ENCODE assay signal across 1 cellular context in the genomic region with DNA sequence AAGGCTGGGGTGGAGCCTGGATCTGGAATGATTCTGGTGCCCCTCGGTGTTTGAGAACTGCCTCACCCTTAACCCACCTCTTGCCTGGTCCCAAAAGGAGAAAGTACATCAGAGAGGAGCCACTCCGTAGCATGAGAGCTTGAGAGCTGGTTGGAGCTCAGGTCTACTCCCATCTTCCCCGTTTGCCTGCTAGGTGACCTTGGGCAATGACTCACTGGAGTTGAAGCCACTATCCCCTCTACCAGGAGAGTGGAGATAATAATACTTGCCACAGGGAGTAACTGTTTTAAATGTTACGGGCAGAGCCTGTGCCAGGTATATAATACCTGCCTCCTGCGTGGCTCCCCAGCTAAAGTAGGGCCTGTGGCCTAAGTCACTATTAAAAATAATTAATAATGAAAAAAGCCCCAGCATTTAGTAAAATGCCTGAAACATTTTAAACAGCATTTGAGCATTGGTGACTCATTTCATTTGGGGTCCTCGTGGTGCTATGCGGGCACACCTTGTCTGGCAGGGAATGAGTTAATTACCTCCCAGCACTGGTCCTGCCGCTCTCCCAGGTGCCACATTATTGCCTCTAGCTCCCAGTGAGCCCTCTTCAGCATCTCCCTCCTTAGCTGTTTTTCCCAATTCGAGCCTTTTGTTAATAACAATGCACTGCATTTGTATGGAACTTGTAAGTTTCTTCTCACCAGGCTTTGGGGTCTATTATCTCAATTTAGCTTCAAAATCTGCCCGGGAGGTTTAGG.
TF ChIP-seq lines count a peak whose summit lies in the region.

No MANE protein-coding gene starts in this region.

TF ChIP-seq in K562, 482 proteins besides CTCF, POLR2A, EP300 and RAD21 (continued from another document):
- TF ChIP-seq, protein P1, sequence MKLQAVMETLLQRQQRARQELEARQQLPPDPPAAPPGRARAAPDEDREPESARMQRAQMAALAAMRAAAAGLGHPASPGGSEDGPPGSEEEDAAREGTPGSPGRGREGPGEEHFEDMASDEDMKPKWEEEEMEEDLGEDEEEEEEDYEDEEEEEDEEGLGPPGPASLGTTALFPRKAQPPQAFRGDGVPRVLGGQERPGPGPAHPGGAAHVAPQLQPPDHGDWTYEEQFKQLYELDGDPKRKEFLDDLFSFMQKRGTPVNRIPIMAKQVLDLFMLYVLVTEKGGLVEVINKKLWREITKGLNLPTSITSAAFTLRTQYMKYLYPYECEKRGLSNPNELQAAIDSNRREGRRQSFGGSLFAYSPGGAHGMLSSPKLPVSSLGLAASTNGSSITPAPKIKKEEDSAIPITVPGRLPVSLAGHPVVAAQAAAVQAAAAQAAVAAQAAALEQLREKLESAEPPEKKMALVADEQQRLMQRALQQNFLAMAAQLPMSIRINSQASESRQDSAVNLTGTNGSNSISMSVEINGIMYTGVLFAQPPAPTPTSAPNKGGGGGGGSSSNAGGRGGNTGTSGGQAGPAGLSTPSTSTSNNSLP (IDR thresholded peaks at IDR 0.05; ENCODE audit: borderline replicate concordance, low read depth, low read length) = no peak
- TF ChIP-seq MEF2D (tag; conservative IDR thresholded peaks at IDR 0.05; ENCODE audit: low read depth) (no peak), CBFA2T3 (IDR thresholded peaks at IDR 0.05) (peak; percentile 16; the same call in 1 of the 2 replicates), MAFF (IDR thresholded peaks at IDR 0.05; ENCODE audit: low read length) (no peak), ZNF124 (CRISPR knock-in tag; IDR thresholded peaks at IDR 0.05) (no peak), TCF3 (CRISPR knock-in tag; IDR thresholded peaks at IDR 0.05) (peak; percentile 21; the same call in 1 of the 2 replicates), ARID1B (IDR thresholded peaks at IDR 0.05) (peak; percentile 26; the same call in 1 of the 2 replicates), FOXA3 (CRISPR knock-in tag; conservative IDR thresholded peaks at IDR 0.05 in 1 of 2, IDR thresholded peaks at IDR 0.05 in 1 of 2) (no peak), ESRRA (IDR thresholded peaks at IDR 0.05; ENCODE audit: borderline replicate concordance, low read depth) (peak; percentile 67), ILF3 (IDR thresholded peaks at IDR 0.05; ENCODE audit: borderline replicate concordance) (no peak), TEAD4 (IDR thresholded peaks at IDR 0.05; ENCODE audit: low read length) (no peak), TEAD4 (CRISPR knock-in tag; IDR thresholded peaks at IDR 0.05; ENCODE audit: borderline replicate concordance) (no peak), ZNF384 (IDR thresholded peaks at IDR 0.05; ENCODE audit: low read depth, low read length) (no peak), FOSL1 (tag; conservative IDR thresholded peaks at IDR 0.05) (peak; percentile 69), NFIX (CRISPR knock-in tag; IDR thresholded peaks at IDR 0.05; ENCODE audit: low read depth) (no peak)
- TF ChIP-seq, protein P2, sequence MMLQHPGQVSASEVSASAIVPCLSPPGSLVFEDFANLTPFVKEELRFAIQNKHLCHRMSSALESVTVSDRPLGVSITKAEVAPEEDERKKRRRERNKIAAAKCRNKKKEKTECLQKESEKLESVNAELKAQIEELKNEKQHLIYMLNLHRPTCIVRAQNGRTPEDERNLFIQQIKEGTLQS (IDR thresholded peaks at IDR 0.05) = peak; percentile 42
- TF ChIP-seq, protein P2 (CRISPR knock-in tag; conservative IDR thresholded peaks at IDR 0.05) = no peak
- TF ChIP-seq, protein P3, sequence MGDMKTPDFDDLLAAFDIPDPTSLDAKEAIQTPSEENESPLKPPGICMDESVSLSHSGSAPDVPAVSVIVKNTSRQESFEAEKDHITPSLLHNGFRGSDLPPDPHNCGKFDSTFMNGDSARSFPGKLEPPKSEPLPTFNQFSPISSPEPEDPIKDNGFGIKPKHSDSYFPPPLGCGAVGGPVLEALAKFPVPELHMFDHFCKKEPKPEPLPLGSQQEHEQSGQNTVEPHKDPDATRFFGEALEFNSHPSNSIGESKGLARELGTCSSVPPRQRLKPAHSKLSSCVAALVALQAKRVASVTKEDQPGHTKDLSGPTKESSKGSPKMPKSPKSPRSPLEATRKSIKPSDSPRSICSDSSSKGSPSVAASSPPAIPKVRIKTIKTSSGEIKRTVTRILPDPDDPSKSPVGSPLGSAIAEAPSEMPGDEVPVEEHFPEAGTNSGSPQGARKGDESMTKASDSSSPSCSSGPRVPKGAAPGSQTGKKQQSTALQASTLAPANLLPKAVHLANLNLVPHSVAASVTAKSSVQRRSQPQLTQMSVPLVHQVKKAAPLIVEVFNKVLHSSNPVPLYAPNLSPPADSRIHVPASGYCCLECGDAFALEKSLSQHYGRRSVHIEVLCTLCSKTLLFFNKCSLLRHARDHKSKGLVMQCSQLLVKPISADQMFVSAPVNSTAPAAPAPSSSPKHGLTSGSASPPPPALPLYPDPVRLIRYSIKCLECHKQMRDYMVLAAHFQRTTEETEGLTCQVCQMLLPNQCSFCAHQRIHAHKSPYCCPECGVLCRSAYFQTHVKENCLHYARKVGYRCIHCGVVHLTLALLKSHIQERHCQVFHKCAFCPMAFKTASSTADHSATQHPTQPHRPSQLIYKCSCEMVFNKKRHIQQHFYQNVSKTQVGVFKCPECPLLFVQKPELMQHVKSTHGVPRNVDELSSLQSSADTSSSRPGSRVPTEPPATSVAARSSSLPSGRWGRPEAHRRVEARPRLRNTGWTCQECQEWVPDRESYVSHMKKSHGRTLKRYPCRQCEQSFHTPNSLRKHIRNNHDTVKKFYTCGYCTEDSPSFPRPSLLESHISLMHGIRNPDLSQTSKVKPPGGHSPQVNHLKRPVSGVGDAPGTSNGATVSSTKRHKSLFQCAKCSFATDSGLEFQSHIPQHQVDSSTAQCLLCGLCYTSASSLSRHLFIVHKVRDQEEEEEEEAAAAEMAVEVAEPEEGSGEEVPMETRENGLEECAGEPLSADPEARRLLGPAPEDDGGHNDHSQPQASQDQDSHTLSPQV (IDR thresholded peaks at IDR 0.05) = no peak
